Comparison of ENCODE assay signal across 19 cellular contexts in the genomic region with DNA sequence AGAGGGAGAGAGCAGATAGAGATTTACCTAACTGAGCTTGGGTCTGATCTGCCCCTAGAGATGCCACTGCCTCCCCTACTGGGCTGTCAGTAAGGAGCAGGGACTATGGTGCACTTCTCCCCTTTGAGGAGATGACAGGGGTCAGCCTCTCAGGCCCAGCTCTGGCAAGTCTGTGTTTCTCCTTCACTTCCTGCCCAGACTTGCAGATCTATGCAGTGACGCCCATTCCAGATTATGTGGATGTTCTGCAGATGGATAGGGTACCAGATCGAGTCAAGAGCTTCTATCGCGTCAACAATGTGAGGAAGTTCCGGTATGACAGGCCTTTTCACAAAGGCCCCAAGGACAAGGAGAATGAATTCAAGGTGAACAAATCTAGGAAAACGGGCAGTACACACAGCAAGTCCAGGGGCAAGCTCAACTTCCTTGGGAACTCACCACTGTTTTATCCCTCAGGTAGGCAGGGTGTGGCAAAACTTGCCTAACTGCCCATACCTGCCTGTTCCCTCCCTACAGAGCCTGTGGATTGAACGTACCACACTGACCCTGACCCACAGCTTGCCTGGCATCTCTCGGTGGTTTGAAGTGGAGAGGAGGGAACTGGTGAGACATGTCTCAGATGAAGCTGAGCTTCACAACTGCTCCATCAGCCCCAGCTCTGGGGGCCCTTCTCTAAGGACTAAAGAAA. TPM values are rescaled to one million over a fixed set of nuclear protein-coding genes. Genes with fewer than 3 reads are reported as not detected.
A peak's percentile ranks its signal among the peaks of the same experiment; 100 is the strongest.
DNase-seq lines count a peak whose midpoint lies in the region; ATAC-seq and TF ChIP-seq lines count a peak whose summit lies in the region.
"Had no signal": no experiment of that assay in that cellular context is flagged by ENCODE, and none has a peak within 500 bp of the region (broad histone marks: within the 10 kb centered on the region; RNA-seq: fewer than 3 reads in every experiment).

No MANE protein-coding gene starts in this region.

- H2AFZ ChIP-seq in PC-3 (ENCODE audit: low read length), result no peak overlapping the region
- H2AFZ ChIP-seq: GM23338 had no signal

- H3K27me3 ChIP-seq in PC-3 (ENCODE audit: low read length), result peaks cover 18% of the 10 kb centered on the region
- H3K27me3 ChIP-seq in esophagus (ENCODE audit: control insufficient read depth in 1 of 2, insufficient read depth in 2 of 2, low read length in 2 of 2), result no peaks in the 10 kb centered on the region
- H3K27me3 ChIP-seq in prostate gland (replicated peaks; ENCODE audit: insufficient read depth), result no peaks in the 10 kb centered on the region
- no peaks in the 10 kb centered on the region for H3K27me3 ChIP-seq in HAP-1 (ENCODE audit: low read depth)
- no peaks in the 10 kb centered on the region for H3K27me3 ChIP-seq in vagina

- no peak overlapping the region for H3K27ac Mint-ChIP-seq in Calu3 (ENCODE audit: unreplicated experiment)
- H3K27ac Mint-ChIP-seq in activated CD8-positive, alpha-beta memory T cell treated with anti-CD3 and anti-CD28 coated beads, Interleukin-2, amount 10 ng/mL, durations not matched to agents 7 days and 5 days, result no peak overlapping the region
- H3K27ac Mint-ChIP-seq: CD4-positive, alpha-beta T cell; GM23338 had no signal

- no peaks in the 10 kb centered on the region for H3K36me3 ChIP-seq in PC-3 (ENCODE audit: low read depth, low read length)
- no peaks in the 10 kb centered on the region for H3K36me3 ChIP-seq in esophagus (ENCODE audit: control insufficient read depth in 2 of 2, insufficient read depth in 2 of 2, low read length in 1 of 2)
- H3K36me3 ChIP-seq in prostate gland, result no peaks in the 10 kb centered on the region
- H3K36me3 ChIP-seq in HAP-1 (replicated peaks), result no peaks in the 10 kb centered on the region; the same call in 1 of the 2 replicates
- no peaks in the 10 kb centered on the region for H3K36me3 ChIP-seq in vagina

- in situ Hi-C loops in HAP-1 (cut with MboI; ENCODE audit: low sequenced_read_pairs), result no loop called here

- POLR2A ChIA-PET in PC-3 (lab: Charles Lee; ENCODE audit: unreplicated experiment), result no interaction called here

- H3K36me3 Mint-ChIP-seq in Calu3 (ENCODE audit: insufficient read depth, unreplicated experiment), result no peaks in the 10 kb centered on the region
- no peaks in the 10 kb centered on the region for H3K36me3 Mint-ChIP-seq in activated CD8-positive, alpha-beta memory T cell treated with anti-CD3 and anti-CD28 coated beads, Interleukin-2, amount 10 ng/mL, durations not matched to agents 7 days and 5 days

- ATAC-seq in PC-3 (no peak), GM21529 (IDR thresholded peaks at IDR 0.05; ENCODE audit: unreplicated experiment) (no peak)
- ATAC-seq in activated CD8-positive, alpha-beta memory T cell treated with anti-CD3 and anti-CD28 coated beads, Interleukin-2, amount 10 ng/mL, durations not matched to agents 7 days and 5 days, result no peak
- ATAC-seq: GM23338, SK-N-SH treated with all-trans-retinoic acid at 6 μM for 48 hours had no signal

- H3K9me3 Mint-ChIP-seq in Calu3 (ENCODE audit: low read depth, unreplicated experiment), result no peaks in the 10 kb centered on the region
- no peaks in the 10 kb centered on the region for H3K9me3 Mint-ChIP-seq in activated CD8-positive, alpha-beta memory T cell treated with anti-CD3 and anti-CD28 coated beads, Interleukin-2, amount 10 ng/mL, durations not matched to agents 7 days and 5 days (ENCODE audit: low read depth)
- H3K9me3 Mint-ChIP-seq: CD4-positive, alpha-beta T cell; GM23338 had no signal

- TF ChIP-seq POLR2A in prostate gland (IDR thresholded peaks at IDR 0.05) (no peak), vagina (IDR thresholded peaks at IDR 0.05) (no peak)

- intact Hi-C loops in Calu3 (cut with micrococcal nuclease; ENCODE audit: unreplicated experiment), result no loop called here
- intact Hi-C loops in PC-3 (cut with micrococcal nuclease), result no loop called here
- intact Hi-C loops in prostate gland (cut with DNase I), result no loop called here
- intact Hi-C loops in vagina (cut with DNase I), result no loop called here

- H3K4me3 ChIP-seq in PC-3 (ENCODE audit: low read length), result no peak overlapping the region
- H3K4me3 ChIP-seq in esophagus (ENCODE audit: low read depth in 1 of 2, low read length in 2 of 2), result no peak overlapping the region
- no peak overlapping the region for H3K4me3 ChIP-seq in prostate gland
- no peak overlapping the region for H3K4me3 ChIP-seq in HAP-1
- no peak overlapping the region for H3K4me3 ChIP-seq in vagina
- H3K4me3 ChIP-seq: GM23338 had no signal

- no peaks in the 10 kb centered on the region for H3K79me2 ChIP-seq in PC-3 (ENCODE audit: low read length)

- no peaks in the 10 kb centered on the region for H4K20me1 ChIP-seq in PC-3 (ENCODE audit: low read length)

- CTCF ChIA-PET in Calu3 (lab: Charles Lee), result interaction anchor here (1.2 to 1.3 kb wide), 2 partner anchors 14 to 45 kb away, joined by 3 to 4 read pairs; no protein-coding TSS in a partner anchor
- CTCF ChIA-PET in PC-3 (lab: Charles Lee), result no interaction called here
- CTCF ChIA-PET in activated CD8-positive, alpha-beta memory T cell treated with anti-CD3 and anti-CD28 coated beads, Interleukin-2, amount 10 ng/mL, durations not matched to agents 7 days and 5 days (lab: Charles Lee), result interaction anchor here (1.6 kb wide), 1 partner anchor 385 kb away, joined by 3 read pairs; no protein-coding TSS in a partner anchor

- H3K27ac ChIP-seq in PC-3 (ENCODE audit: low read length) (no peak overlapping the region), esophagus (ENCODE audit: low read depth in 2 of 2, low read length in 1 of 2) (peak overlapping the region; percentile 84 to 92), prostate gland (peak overlapping the region in 1 of 2 donors; percentile 38), vagina (no peak overlapping the region)

- no peak for TF ChIP-seq CTCF in Calu3 (IDR thresholded peaks at IDR 0.05; ENCODE audit: unreplicated experiment)
- TF ChIP-seq CTCF in PC-3 (conservative IDR thresholded peaks at IDR 0.05; ENCODE audit: low read depth, low read length), result no peak
- no peak for TF ChIP-seq CTCF in prostate gland (IDR thresholded peaks at IDR 0.05)
- TF ChIP-seq CTCF in vagina (IDR thresholded peaks at IDR 0.05), result no peak

- WGBS in esophagus, 2 donors, result 49 to 60% methylated on average over 8 of the region's 8 CpGs
- 43% methylated on average over 8 of the region's 8 CpGs for WGBS in prostate gland

- H3K9me3 ChIP-seq in PC-3 (ENCODE audit: low read length) (no peaks in the 10 kb centered on the region), esophagus (ENCODE audit: control insufficient read depth in 2 of 2, insufficient read depth in 1 of 2, low read depth in 1 of 2, low read length in 1 of 2) (no peaks in the 10 kb centered on the region), prostate gland (no peaks in the 10 kb centered on the region), HAP-1 (no peaks in the 10 kb centered on the region), vagina (no peaks in the 10 kb centered on the region)
- H3K9me3 ChIP-seq: Caco-2 had no signal

- peaks cover 11% of the 10 kb centered on the region for H3K4me1 Mint-ChIP-seq in Calu3 (ENCODE audit: low read depth, unreplicated experiment)
- H3K4me1 Mint-ChIP-seq in activated CD8-positive, alpha-beta memory T cell treated with anti-CD3 and anti-CD28 coated beads, Interleukin-2, amount 10 ng/mL, durations not matched to agents 7 days and 5 days, result no peaks in the 10 kb centered on the region
- H3K4me1 Mint-ChIP-seq: GM23338 had no signal

- peak; percentile 33 for DNase-seq in Calu3
- peak; percentile 34 for DNase-seq in PC-3
- DNase-seq in prostate gland (ENCODE audit: low spot score), result peak; percentile 40
- DNase-seq in activated CD8-positive, alpha-beta memory T cell treated with anti-CD3 and anti-CD28 coated beads, Interleukin-2, amount 10 ng/mL, durations not matched to agents 7 days and 5 days, result no peak
- no peak for DNase-seq in HAP-1 (ENCODE audit: low spot score in 2 of 2)
- DNase-seq in vagina (ENCODE audit: extremely low spot score in 2 of 2), result no peak
- DNase-seq: Caco-2, DMS153, HCEC 1CT, KG1, NCI-H1105, NCI-H2171, NCI-H526, RPMI8226 had no signal

- H3K4me2 ChIP-seq in PC-3 (ENCODE audit: low read length), result no peak overlapping the region
- H3K4me2 ChIP-seq: GM23338 had no signal

- BruUV-seq in Calu3 (replicated peaks; lab: Mats Ljungman, UMichigan), result no TSS peak
- no TSS peak for BruUV-seq in PC-3 (replicated peaks; lab: Mats Ljungman, UMichigan)

- no peaks in the 10 kb centered on the region for H3K27me3 Mint-ChIP-seq in Calu3 (ENCODE audit: unreplicated experiment)
- no peaks in the 10 kb centered on the region for H3K27me3 Mint-ChIP-seq in activated CD8-positive, alpha-beta memory T cell treated with anti-CD3 and anti-CD28 coated beads, Interleukin-2, amount 10 ng/mL, durations not matched to agents 7 days and 5 days
- H3K27me3 Mint-ChIP-seq: CD4-positive, alpha-beta T cell had no signal

- H3K4me3 Mint-ChIP-seq in Calu3 (ENCODE audit: low read depth, unreplicated experiment), result no peak overlapping the region
- no peak overlapping the region for H3K4me3 Mint-ChIP-seq in activated CD8-positive, alpha-beta memory T cell treated with anti-CD3 and anti-CD28 coated beads, Interleukin-2, amount 10 ng/mL, durations not matched to agents 7 days and 5 days
- H3K4me3 Mint-ChIP-seq: CD4-positive, alpha-beta T cell; GM23338 had no signal

- H3K4me1 ChIP-seq in PC-3 (ENCODE audit: insufficient read depth, low read length) (no peaks in the 10 kb centered on the region), esophagus (ENCODE audit: control insufficient read depth in 2 of 2, insufficient read depth in 2 of 2, low read length in 1 of 2) (peaks cover 3 to 15% of the 10 kb centered on the region in 2 donors), prostate gland (replicated peaks) (peaks cover 2% of the 10 kb centered on the region), HAP-1 (no peaks in the 10 kb centered on the region), vagina (no peaks in the 10 kb centered on the region)
- H3K4me1 ChIP-seq: Caco-2 had no signal

- no peaks in the 10 kb centered on the region for H3K9me2 ChIP-seq in PC-3 (replicated peaks; ENCODE audit: low read length)

- H3K9ac ChIP-seq in PC-3 (ENCODE audit: low read length), result no peak overlapping the region

- H3F3A ChIP-seq in PC-3 (ENCODE audit: low read length, unreplicated experiment), result no peaks in the 10 kb centered on the region

RNA-seq across cellular contexts. Expression of gene MANF, which starts 29.1 kb away (rescaled TPM):
- total RNA-seq in Calu3 (2022) (140 and 176 TPM in 2 replicates), PC-3 (2014; rRNA removed) (200 and 221 TPM in 2 replicates), prostate gland (10 to 100 TPM; 30.6 to 81.4 TPM), vagina (42.2 TPM)
- 10 to 100 TPM; 31.2 to 82.3 TPM for polyA plus RNA-seq in esophagus
- total RNA-seq in activated CD8-positive, alpha-beta memory T cell treated with anti-CD3 and anti-CD28 coated beads, Interleukin-2, amount 10 ng/mL, durations not matched to agents 7 days and 5 days, result 100 to 1,000 TPM; 140 to 182 TPM

RNA-seq across cellular contexts. Expression of gene RBM15B, which starts 35.0 kb away (rescaled TPM):
- 40.6 and 43.8 TPM in 2 replicates for total RNA-seq in Calu3 (2022)
- total RNA-seq in PC-3 (2014; rRNA removed), result 31.1 and 34.7 TPM in 2 replicates
- polyA plus RNA-seq in esophagus, result 10 to 100 TPM in 1 of 2 donors, 1 to 10 TPM in 1; 7.9 to 16.2 TPM
- 10 to 100 TPM; 34.1 to 40.1 TPM for total RNA-seq in prostate gland
- total RNA-seq in activated CD8-positive, alpha-beta memory T cell treated with anti-CD3 and anti-CD28 coated beads, Interleukin-2, amount 10 ng/mL, durations not matched to agents 7 days and 5 days, result 10 to 100 TPM; 28.7 to 36.1 TPM
- total RNA-seq in vagina, result 20.6 TPM

Comparison
In these comparisons a context has a peak if more than half of its experiments do, and no peak if none do; other contexts are left out.
1. DNase-seq: peak in Calu3 (single experiment), PC-3 (single experiment) and prostate gland (single experiment); none in activated CD8-positive, alpha-beta memory T cell treated with anti-CD3 and anti-CD28 coated beads, Interleukin-2, amount 10 ng/mL, durations not matched to agents 7 days and 5 days (single experiment), HAP-1 (0 of 2) and vagina (0 of 2).
2. H3K27ac ChIP-seq: peak in esophagus (2 of 2); none in PC-3 (single experiment) and vagina (single experiment).